In genomic region chr12:130335517-130336392, GRCh38 we compare ENCODE assay signal across 1 cellular context.
TF ChIP-seq lines count a peak whose summit lies in the region.

No MANE protein-coding gene starts in this region.

TF ChIP-seq in GM23338, 12 proteins besides CTCF, POLR2A, EP300 and RAD21 (continued from another document):
- TF ChIP-seq ZNF462 (CRISPR knock-in tag; IDR thresholded peaks at IDR 0.05), result no peak
- no peak for TF ChIP-seq JUNB (IDR thresholded peaks at IDR 0.05; ENCODE audit: unreplicated experiment)
- TF ChIP-seq POLR2AphosphoS5 (IDR thresholded peaks at IDR 0.05; ENCODE audit: low read depth), result no peak
- TF ChIP-seq REST (IDR thresholded peaks at IDR 0.05; ENCODE audit: unreplicated experiment), result no peak
- TF ChIP-seq NANOG (IDR thresholded peaks at IDR 0.05; ENCODE audit: borderline replicate concordance), result no peak
- no peak for TF ChIP-seq ZNF331 (CRISPR knock-in tag; IDR thresholded peaks at IDR 0.05; ENCODE audit: low read depth)
